23 cellular contexts compared by ENCODE assay signal in the genomic region with DNA sequence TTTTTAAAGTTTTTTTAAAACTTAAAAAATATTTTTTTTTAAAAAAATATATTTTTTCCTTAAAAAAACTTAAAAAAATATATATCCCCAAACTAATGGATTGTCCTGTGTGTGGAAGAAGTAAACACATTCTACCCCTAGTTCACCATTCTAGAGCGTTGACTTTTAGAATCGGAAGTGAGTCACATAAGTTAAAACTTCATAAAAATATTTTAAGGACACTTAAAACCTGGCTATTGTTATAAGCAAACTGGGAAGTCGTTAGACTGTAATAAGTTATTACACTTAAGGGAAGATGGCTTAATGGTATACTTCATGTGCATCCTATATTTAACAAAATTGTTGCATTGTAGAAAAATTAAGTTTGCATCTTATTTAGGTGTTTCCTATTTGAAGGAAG.
"Had no signal": no experiment of that assay in that cellular context is flagged by ENCODE, and none has a peak within 500 bp of the region (broad histone marks: within the 10 kb centered on the region; RNA-seq: fewer than 3 reads in every experiment).

No MANE protein-coding gene starts in this region.

- H3K27me3 ChIP-seq: SJCRH30 had no signal

- ATAC-seq: K562, Panc1, Right ventricle myocardium inferior, SK-N-SH treated with all-trans-retinoic acid at 6 μM for 48 hours had no signal

- H3K4me3 ChIP-seq: K562, SJCRH30 had no signal

- H3K9me3 ChIP-seq: SJCRH30 had no signal

- H3K27ac ChIP-seq: HL-60, KMS-11, SJCRH30 had no signal

- DNase-seq: Kasumi-1, MM.1S, NCI-H1092 treated with DMSO at 0.1 percent for 48 hours, NCI-H1436, NCI-H187, NCI-H2029, NCI-H2081 treated with DMSO at 0.1 percent for 48 hours, NCI-H2171, NCI-H226, NCI-H446, NCI-H510A, NCI-H524 treated with DMSO at 0.1 percent for 48 hours, NCI-H69, NCI-H774, SHP77 treated with DMSO at 0.1 percent for 48 hours had no signal

- FAIRE-seq: HTR-8/SVneo, K562 had no signal
